In the genomic region with DNA sequence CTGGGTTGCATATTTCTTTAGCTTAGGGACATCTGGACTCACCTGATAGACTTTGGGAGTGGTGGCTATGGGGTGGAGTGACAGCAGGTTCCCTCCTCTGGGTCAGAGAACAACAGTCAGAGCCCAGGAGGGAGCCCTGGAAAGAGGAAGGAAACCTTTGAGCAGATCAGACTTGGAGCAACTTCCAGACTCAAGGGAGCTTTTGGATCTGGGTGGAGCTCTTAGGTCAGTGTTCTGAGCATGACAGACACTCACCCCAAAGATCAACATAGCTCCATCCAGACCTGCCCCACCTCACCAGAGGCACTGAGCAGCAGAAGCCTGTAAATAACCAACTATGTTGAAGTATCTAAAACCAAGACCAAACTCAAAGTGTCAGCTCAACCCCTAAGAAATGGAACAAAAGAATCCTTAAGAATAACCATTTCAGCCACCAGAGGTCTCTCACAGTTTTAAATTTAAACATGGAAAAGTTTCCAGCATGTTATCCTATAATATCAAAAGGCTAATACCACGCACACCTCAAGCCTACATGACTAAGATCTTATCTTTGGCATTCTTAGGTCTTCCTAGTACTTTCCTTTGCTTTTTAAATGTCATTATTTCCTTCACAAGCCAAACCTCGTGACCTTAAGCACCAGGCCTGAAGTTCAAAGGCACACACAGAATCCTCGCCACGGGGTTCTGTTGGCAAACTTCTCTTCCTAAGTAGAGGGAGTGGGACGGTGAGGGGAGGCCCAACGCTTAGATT, we compare ENCODE assay signal across 9 cellular contexts. TPM values are rescaled to one million over a fixed set of nuclear protein-coding genes. Genes with fewer than 3 reads are reported as not detected.
DNase-seq lines count a peak whose midpoint lies in the region; ATAC-seq and TF ChIP-seq lines count a peak whose summit lies in the region.
"Had no signal": no experiment of that assay in that cellular context is flagged by ENCODE, and none has a peak within 500 bp of the region (broad histone marks: within the 10 kb centered on the region; RNA-seq: fewer than 3 reads in every experiment).

No MANE protein-coding gene starts in this region.

- no peak for ATAC-seq in HG03354 (IDR thresholded peaks at IDR 0.05; ENCODE audit: poor library complexity, severe bottlenecking, unreplicated experiment)
- ATAC-seq: GM12878 had no signal

- H3K9me3 Mint-ChIP-seq in nephron: no peaks in the 10 kb centered on the region

- H3K4me3 ChIP-seq in dorsolateral prefrontal cortex: no peak overlapping the region
- H3K4me3 ChIP-seq in MG63: no peak overlapping the region
- H3K4me3 ChIP-seq: GM12878 had no signal

- TF ChIP-seq CTCF in dorsolateral prefrontal cortex (IDR thresholded peaks at IDR 0.05 in 54 of 56, conservative IDR thresholded peaks at IDR 0.05 in 2 of 56; ENCODE audit: low read depth in 1 of 56, partially characterized antibody in 56 of 56) (peak in 55 of 56 donors; percentile 19 to 71 (median 57)), nephron (IDR thresholded peaks at IDR 0.05; ENCODE audit: unreplicated experiment in 3 of 3) (peak in 2 of 3 experiments; percentile 38 to 47)

- H3K36me3 ChIP-seq in MG63: no peaks in the 10 kb centered on the region; the same call in 1 of the 2 replicates

- H3K27ac Mint-ChIP-seq in nephron: peak overlapping the region; percentile 2 to 61 (median 24)

- peak; percentile 21 for DNase-seq in AG08395 (ENCODE audit: low spot score)
- DNase-seq in M059J (ENCODE audit: low read depth): peak; percentile 66
- no peak for DNase-seq in dorsolateral prefrontal cortex
- no peak for DNase-seq in OCI-M1 (lab: John Stamatoyannopoulos, UW)
- DNase-seq in epidermal melanocyte (ENCODE audit: insufficient read length, low spot score): no peak
- no peak for DNase-seq in MG63

- no peaks in the 10 kb centered on the region for H3K27me3 ChIP-seq in dorsolateral prefrontal cortex
- H3K27me3 ChIP-seq in MG63: no peaks in the 10 kb centered on the region

- H3K9me3 ChIP-seq in MG63: no peaks in the 10 kb centered on the region

- H3K27ac ChIP-seq in dorsolateral prefrontal cortex: peak overlapping the region in 55 of 59 donors; percentile 7 to 84 (median 66)

- no peak overlapping the region for H3K4me3 Mint-ChIP-seq in nephron

- peaks cover 6% of the 10 kb centered on the region for H3K27me3 Mint-ChIP-seq in nephron (ENCODE audit: low read depth)

- intact Hi-C loops in dorsolateral prefrontal cortex (cut with DNase I): no loop called here

- H3K36me3 Mint-ChIP-seq in nephron (ENCODE audit: low read depth): peaks cover 5% of the 10 kb centered on the region

- peaks cover 51% of the 10 kb centered on the region for H3K4me1 Mint-ChIP-seq in nephron

RNA-seq across cellular contexts. Expression of a gene that starts 56.4 kb away (rescaled TPM):
- 36.9 and 43.9 TPM in 2 replicates for total RNA-seq in M059J (2014; rRNA removed; shearing (Covaris generic))
- 10 to 100 TPM; 14.1 to 35.7 (median 21.3) TPM for total RNA-seq in dorsolateral prefrontal cortex
- 50.0 and 56.7 TPM in 2 replicates for total RNA-seq in MG63 (2014; rRNA removed; shearing (Covaris generic); ENCODE audit: low replicate concordance)

Comparison
In these comparisons a context has a peak if more than half of its experiments do, and no peak if none do; other contexts are left out.
1. DNase-seq: peak in AG08395 (single experiment) and M059J (single experiment); none in dorsolateral prefrontal cortex (0 of 10), OCI-M1 (single experiment), epidermal melanocyte (single experiment) and MG63 (single experiment).